ENCODE assay signal across 8 cellular contexts in the genomic region with DNA sequence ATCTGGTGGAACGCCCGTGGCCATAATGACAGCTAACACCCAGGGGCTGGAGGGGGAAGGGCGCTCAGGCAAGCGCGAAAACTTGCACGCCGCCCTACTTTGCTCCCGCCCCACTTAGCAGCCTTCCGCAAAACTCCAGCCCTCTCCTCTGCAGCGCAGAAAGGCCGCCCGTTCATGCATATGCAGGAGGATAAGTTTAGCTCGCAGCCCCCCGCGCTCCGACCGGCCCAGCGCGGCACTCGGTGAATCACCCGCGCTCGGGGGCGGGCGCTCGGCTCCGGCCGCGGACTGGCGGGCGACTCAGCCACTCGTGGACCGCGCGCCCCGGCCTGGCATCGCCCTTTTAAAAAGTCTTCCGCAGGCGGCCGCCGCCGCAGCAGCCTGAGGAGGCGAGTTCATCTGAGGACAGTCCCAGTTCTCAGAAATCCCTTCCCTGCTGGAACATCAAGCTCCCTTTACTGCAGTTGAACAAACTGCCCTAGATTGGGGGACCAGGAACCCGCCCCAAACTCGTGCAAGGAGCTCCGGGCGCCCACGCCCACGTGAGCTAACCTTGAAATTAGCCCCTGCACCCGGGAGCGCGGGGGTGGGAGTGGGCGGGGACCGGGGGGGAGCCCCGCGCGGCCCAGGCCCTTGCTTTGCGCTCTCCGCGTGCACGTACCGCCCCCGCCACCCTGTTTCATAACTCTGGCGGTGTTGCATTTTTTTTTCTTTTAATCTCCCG. TPM values are rescaled to one million over a fixed set of nuclear protein-coding genes. Genes with fewer than 3 reads are reported as not detected.
DNase-seq lines count a peak whose midpoint lies in the region; ATAC-seq, FAIRE-seq and TF ChIP-seq lines count a peak whose summit lies in the region.

No MANE protein-coding gene starts in this region.

- peak overlapping the region; percentile 99 for H3K27ac ChIP-seq in fibroblast of lung (ENCODE audit: insufficient read depth, low read length)

- no peaks in the 10 kb centered on the region for H3K9me3 Mint-ChIP-seq in activated T-helper 17 cell treated with anti-CD3 and anti-CD28 coated beads, Interleukin-2, amount 50 U/mL, for 72 hours
- no peaks in the 10 kb centered on the region for H3K9me3 Mint-ChIP-seq in naive thymus-derived CD8-positive, alpha-beta T cell
- no peaks in the 10 kb centered on the region for H3K9me3 Mint-ChIP-seq in stimulated activated naive B cell treated with anti-CD40 and anti-IgM and Interleukin-4, amounts not matched to agents 10 μg/mL and 1 μg/mL and 100 μg/mL, for 72 hours

- no peaks in the 10 kb centered on the region for H4K20me1 ChIP-seq in fibroblast of lung (ENCODE audit: control insufficient read depth, extremely low read depth, insufficient read depth, low read length)

- POLR2A ChIA-PET in naive thymus-derived CD8-positive, alpha-beta T cell (lab: Charles Lee): interaction anchor here (0.6 to 5.2 kb wide), 22 partner anchors 7 to 1377 kb away, joined by 3 to 61 read pairs (median 7); a partner anchor contains a TSS

- no peaks in the 10 kb centered on the region for H3K27me3 Mint-ChIP-seq in activated T-helper 17 cell treated with anti-CD3 and anti-CD28 coated beads, Interleukin-2, amount 50 U/mL, for 72 hours
- H3K27me3 Mint-ChIP-seq in naive thymus-derived CD8-positive, alpha-beta T cell: no peaks in the 10 kb centered on the region
- H3K27me3 Mint-ChIP-seq in stimulated activated naive B cell treated with anti-CD40 and anti-IgM and Interleukin-4, amounts not matched to agents 10 μg/mL and 1 μg/mL and 100 μg/mL, for 72 hours: no peaks in the 10 kb centered on the region

- H3K4me1 Mint-ChIP-seq in activated T-helper 17 cell treated with anti-CD3 and anti-CD28 coated beads, Interleukin-2, amount 50 U/mL, for 72 hours: peaks cover 28% of the 10 kb centered on the region
- peaks cover 30 to 59% (median 54%) of the 10 kb centered on the region in 4 donors for H3K4me1 Mint-ChIP-seq in naive thymus-derived CD8-positive, alpha-beta T cell
- peaks cover 28 to 44% of the 10 kb centered on the region in 2 donors for H3K4me1 Mint-ChIP-seq in stimulated activated naive B cell treated with anti-CD40 and anti-IgM and Interleukin-4, amounts not matched to agents 10 μg/mL and 1 μg/mL and 100 μg/mL, for 72 hours

- peak overlapping the region; percentile 46 to 65 (median 54) for H3K4me3 ChIP-seq in fibroblast of lung (replicated peaks in 1 of 4; ENCODE audit: control extremely low read depth in 1 of 4, insufficient read depth in 1 of 4, low read depth in 3 of 4, low read length in 4 of 4)

- no peaks in the 10 kb centered on the region for H3K79me2 ChIP-seq in fibroblast of lung (ENCODE audit: control insufficient read depth, insufficient read depth, low read length)

- H3K36me3 Mint-ChIP-seq in activated T-helper 17 cell treated with anti-CD3 and anti-CD28 coated beads, Interleukin-2, amount 50 U/mL, for 72 hours (ENCODE audit: low read depth): peaks cover 14% of the 10 kb centered on the region
- no peaks in the 10 kb centered on the region for H3K36me3 Mint-ChIP-seq in naive thymus-derived CD8-positive, alpha-beta T cell
- H3K36me3 Mint-ChIP-seq in stimulated activated naive B cell treated with anti-CD40 and anti-IgM and Interleukin-4, amounts not matched to agents 10 μg/mL and 1 μg/mL and 100 μg/mL, for 72 hours: peaks cover 0 to 2% of the 10 kb centered on the region in 2 donors

- peak overlapping the region; percentile 97 for H3K9ac ChIP-seq in fibroblast of lung (ENCODE audit: insufficient read depth, low read length)

- H3K4me3 Mint-ChIP-seq in activated T-helper 17 cell treated with anti-CD3 and anti-CD28 coated beads, Interleukin-2, amount 50 U/mL, for 72 hours: peak overlapping the region; percentile 88
- peak overlapping the region; percentile 86 to 99 (median 96) for H3K4me3 Mint-ChIP-seq in naive thymus-derived CD8-positive, alpha-beta T cell
- peak overlapping the region; percentile 98 for H3K4me3 Mint-ChIP-seq in stimulated activated naive B cell treated with anti-CD40 and anti-IgM and Interleukin-4, amounts not matched to agents 10 μg/mL and 1 μg/mL and 100 μg/mL, for 72 hours

- H3K4me1 ChIP-seq in fibroblast of lung (ENCODE audit: control insufficient read depth, extremely low read depth, insufficient read depth, low read length): peaks cover 25% of the 10 kb centered on the region

- no peaks in the 10 kb centered on the region for H3K27me3 ChIP-seq in fibroblast of lung (ENCODE audit: control insufficient read depth, insufficient read depth, low read length)

- peak; percentile 39 for DNase-seq in DMS79 (lab: John Stamatoyannopoulos, UW)
- peak; percentile 98 to 99 for DNase-seq in Kasumi-1 (lab: John Stamatoyannopoulos, UW)
- peak; percentile 95 for DNase-seq in RCC 7860 (ENCODE audit: low spot score)
- peak; percentile 97 to 100 for DNase-seq in fibroblast of lung (ENCODE audit: low read depth in 2 of 2)
- peak in 9 of 10 donors; percentile 77 to 93 (median 85) for DNase-seq in naive thymus-derived CD8-positive, alpha-beta T cell
- DNase-seq in stimulated activated naive B cell treated with anti-CD40 and anti-IgM and Interleukin-4, amounts not matched to agents 10 μg/mL and 1 μg/mL and 100 μg/mL, for 72 hours: peak; percentile 87

- H3K27ac Mint-ChIP-seq in activated T-helper 17 cell treated with anti-CD3 and anti-CD28 coated beads, Interleukin-2, amount 50 U/mL, for 72 hours: peak overlapping the region; percentile 96
- H3K27ac Mint-ChIP-seq in naive thymus-derived CD8-positive, alpha-beta T cell: peak overlapping the region; percentile 97 to 100 (median 99)
- H3K27ac Mint-ChIP-seq in stimulated activated naive B cell treated with anti-CD40 and anti-IgM and Interleukin-4, amounts not matched to agents 10 μg/mL and 1 μg/mL and 100 μg/mL, for 72 hours: peak overlapping the region; percentile 98

- H3K9me3 ChIP-seq in fibroblast of lung (ENCODE audit: control insufficient read depth, insufficient read depth, low read depth, low read length): no peaks in the 10 kb centered on the region

- TF ChIP-seq CTCF in fibroblast of lung (conservative IDR thresholded peaks at IDR 0.05 in 1 of 2, IDR thresholded peaks at IDR 0.05 in 1 of 2; ENCODE audit: low read depth in 1 of 2, low read length in 2 of 2): no peak

- peak; percentile 52 for ATAC-seq in GM21825 (IDR thresholded peaks at IDR 0.05; ENCODE audit: unreplicated experiment)
- ATAC-seq in activated T-helper 17 cell treated with anti-CD3 and anti-CD28 coated beads, Interleukin-2, amount 50 U/mL, for 72 hours (replicated peaks): peak; percentile 43
- ATAC-seq in naive thymus-derived CD8-positive, alpha-beta T cell: peak; percentile 42 to 56
- peak; percentile 51 to 57 for ATAC-seq in stimulated activated naive B cell treated with anti-CD40 and anti-IgM and Interleukin-4, amounts not matched to agents 10 μg/mL and 1 μg/mL and 100 μg/mL, for 72 hours (replicated peaks)

- H3K4me2 ChIP-seq in fibroblast of lung (ENCODE audit: extremely low read depth, insufficient read depth, low read length): peak overlapping the region; percentile 91

- H3K36me3 ChIP-seq in fibroblast of lung (ENCODE audit: control insufficient read depth, insufficient read depth, low read length): no peaks in the 10 kb centered on the region

- peak; percentile 73 for FAIRE-seq in RCC 7860 (lab: Jason Lieb, UNC)

- H2AFZ ChIP-seq in fibroblast of lung (ENCODE audit: low read length): peak overlapping the region; percentile 50

RNA-seq across cellular contexts. Expression of a gene that starts 4.5 kb away (rescaled TPM):
- 10 to 100 TPM in 1 of 2 donors, 1 to 10 TPM in 1; 9.1 to 19.0 TPM for total RNA-seq in activated T-helper 17 cell treated with anti-CD3 and anti-CD28 coated beads, Interleukin-2, amount 50 U/mL, for 72 hours
- 27.6 and 29.5 TPM in 2 replicates for total RNA-seq in fibroblast of lung
- 8.3 and 27.0 TPM in 2 replicates for polyA plus RNA-seq in fibroblast of lung
- polyA plus RNA-seq in fibroblast of lung (2012): 6.2 and 19.1 TPM in 2 replicates
- polyA minus RNA-seq in fibroblast of lung (ENCODE audit: low replicate concordance): 6.0 and 10.8 TPM in 2 replicates
- total RNA-seq in naive thymus-derived CD8-positive, alpha-beta T cell: 10 to 100 TPM; 29.6 TPM
- 1 to 10 TPM; 2.6 to 4.0 (median 3.2) TPM for polyA plus RNA-seq in naive thymus-derived CD8-positive, alpha-beta T cell

Comparison
In these comparisons a context has a peak if more than half of its experiments do, and no peak if none do; other contexts are left out.
1. Peak in every context shown above with its lines: DNase-seq, ATAC-seq, H3K4me3 ChIP-seq and H3K27ac ChIP-seq.
2. DNase-seq: peak in every context shown above with its lines; median percentile 98 in Kasumi-1; 98 in fibroblast of lung; 95 in RCC 7860; 87 in stimulated activated naive B cell treated with anti-CD40 and anti-IgM and Interleukin-4, amounts not matched to agents 10 μg/mL and 1 μg/mL and 100 μg/mL, for 72 hours; 85 in naive thymus-derived CD8-positive, alpha-beta T cell; 39 in DMS79.